Comparison of ENCODE assay signal across 13 cellular contexts in the genomic region with DNA sequence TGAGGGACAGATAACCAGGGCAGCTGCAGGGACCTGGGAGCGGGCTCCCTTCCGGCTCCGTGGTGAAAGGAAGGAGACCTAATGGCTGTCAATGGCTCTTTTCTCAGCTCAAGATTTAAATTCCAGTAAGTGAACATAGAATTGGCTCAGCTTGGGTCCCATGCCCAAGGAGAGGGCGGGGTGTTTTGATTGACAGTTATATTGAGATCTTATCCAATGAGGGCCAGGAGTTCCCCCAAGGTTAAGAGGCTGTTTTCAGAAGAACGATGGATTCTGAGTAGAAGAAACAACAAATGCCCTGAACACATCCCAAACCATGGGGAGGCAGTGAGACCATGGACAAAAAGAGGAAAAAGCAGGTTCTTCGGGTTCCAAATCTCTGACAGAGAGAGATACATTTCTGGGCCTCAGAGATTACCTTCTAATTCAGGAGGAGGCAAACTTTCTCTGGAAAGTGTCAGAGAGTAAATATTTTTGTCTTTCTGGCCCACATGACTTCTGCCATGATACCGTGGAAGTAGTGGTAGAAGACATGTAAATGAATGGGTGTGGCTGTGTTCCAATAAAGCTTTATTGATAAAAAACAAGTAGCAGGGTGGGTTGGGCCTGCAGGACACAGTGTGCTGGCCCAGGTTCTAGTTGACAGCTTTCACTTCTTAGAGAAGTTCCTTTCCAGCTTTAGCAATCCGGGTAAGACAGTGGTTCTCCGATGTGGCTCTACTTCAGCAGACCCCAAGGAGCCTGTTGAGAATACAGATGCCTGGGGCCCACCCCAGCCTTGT.
"Had no signal": no experiment of that assay in that cellular context is flagged by ENCODE, and none has a peak within 500 bp of the region (broad histone marks: within the 10 kb centered on the region; RNA-seq: fewer than 3 reads in every experiment).

No MANE protein-coding gene starts in this region.

- H3K36me3 ChIP-seq: colonic mucosa, gastrocnemius medialis, heart right ventricle, pancreas had no signal

- H3K27ac ChIP-seq: colonic mucosa, gastrocnemius medialis, heart right ventricle, pancreas had no signal

- DNase-seq: cerebellar nuclear complex; colonic mucosa; effector CD4-positive, alpha-beta T cell; endodermal cell; gastrocnemius medialis; heart right ventricle; kidney glomerular epithelial cell; pancreas; right cardiac atrium; stimulated activated CD4-positive, alpha-beta T cell treated with anti-CD3 and anti-CD28 coated beads, Interleukin-2, amount 100 ng/mL, for 48 hours; stimulated activated naive CD4-positive, alpha-beta T cell treated with Interleukin-2 at 50 U/mL for 16 hours had no signal

- H3K9me3 ChIP-seq: colonic mucosa, gastrocnemius medialis, heart right ventricle, pancreas had no signal

- H3K4me3 ChIP-seq: colonic mucosa, gastrocnemius medialis, heart right ventricle, pancreas, smooth muscle cell had no signal

- H3K27me3 ChIP-seq: colonic mucosa, gastrocnemius medialis, heart right ventricle, pancreas had no signal

- H3K4me1 ChIP-seq: colonic mucosa, pancreas had no signal

- ATAC-seq: gastrocnemius medialis, heart right ventricle, left lobe of liver, pancreas, right cardiac atrium had no signal

- H3K4me2 ChIP-seq: smooth muscle cell had no signal
